In genomic region chr2:237130562-237131421, GRCh38 we compare ENCODE assay signal across 23 cellular contexts.
"Had no signal": no experiment of that assay in that cellular context is flagged by ENCODE, and none has a peak within 500 bp of the region (broad histone marks: within the 10 kb centered on the region; RNA-seq: fewer than 3 reads in every experiment).

No MANE protein-coding gene starts in this region.

- H3K4me2 ChIP-seq: hepatocyte had no signal

- H3K4me3 Mint-ChIP-seq: endodermal cell; naive thymus-derived CD8-positive, alpha-beta T cell had no signal

- H3K79me2 ChIP-seq: hepatocyte had no signal

- H3K4me3 ChIP-seq: coronary artery, hepatocyte, mucosa of descending colon, psoas muscle, spleen, stomach, thoracic aorta, transverse colon had no signal

- FAIRE-seq: endothelial cell of umbilical vein had no signal

- ATAC-seq: mucosa of descending colon; naive thymus-derived CD8-positive, alpha-beta T cell; psoas muscle; sciatic nerve had no signal

- H3K27me3 ChIP-seq: hepatocyte, spleen, stomach, transverse colon had no signal

- H3K36me3 ChIP-seq: neutrophil, spleen, stomach, thoracic aorta, transverse colon had no signal

- DNase-seq: effector CD4-positive, alpha-beta T cell; endodermal cell; erythroblast; foreskin melanocyte; head of caudate nucleus; mammary epithelial cell; mucosa of descending colon; psoas muscle; retina; spleen; stimulated activated CD4-positive, alpha-beta T cell treated with anti-CD3 and anti-CD28 coated beads, Interleukin-15, amount 100 ng/mL, for 24 hours; stimulated activated CD4-positive, alpha-beta T cell treated with anti-CD3 and anti-CD28 coated beads, Interleukin-2, amount 100 ng/mL, for 24 hours; stimulated activated naive CD4-positive, alpha-beta T cell; stomach; substantia nigra; transverse colon had no signal

- H3K27ac Mint-ChIP-seq: endodermal cell; naive thymus-derived CD8-positive, alpha-beta T cell had no signal

- H3K27ac ChIP-seq: coronary artery, hepatocyte, neutrophil, psoas muscle, spleen, thoracic aorta had no signal

- H3K4me1 Mint-ChIP-seq: naive thymus-derived CD8-positive, alpha-beta T cell had no signal

- H3K9me3 ChIP-seq: mucosa of descending colon, neutrophil, psoas muscle, spleen, stomach, thoracic aorta, transverse colon had no signal

- H2AFZ ChIP-seq: hepatocyte had no signal

- H3K9me3 Mint-ChIP-seq: endodermal cell; naive thymus-derived CD8-positive, alpha-beta T cell had no signal
